8 cellular contexts compared by ENCODE assay signal in genomic region chr19:42401365-42402303, GRCh38. TPM values are rescaled to one million over a fixed set of nuclear protein-coding genes. Genes with fewer than 3 reads are reported as not detected.
DNase-seq lines count a peak whose midpoint lies in the region; ATAC-seq and TF ChIP-seq lines count a peak whose summit lies in the region.

No MANE protein-coding gene starts in this region.

- H3K4me1 Mint-ChIP-seq in stimulated activated naive CD8-positive, alpha-beta T cell treated with anti-CD3 and anti-CD28 coated beads, Interleukin-15, Interleukin-2, amounts not matched to agents 100 ng/mL and 50 ng/mL, for 24 hours (ENCODE audit: low read depth): peaks cover 36% of the 10 kb centered on the region

- H4K20me1 ChIP-seq in neural cell (ENCODE audit: insufficient read depth): no peaks in the 10 kb centered on the region

- H3K27ac Mint-ChIP-seq in stimulated activated naive CD8-positive, alpha-beta T cell treated with anti-CD3 and anti-CD28 coated beads, Interleukin-15, Interleukin-2, amounts not matched to agents 100 ng/mL and 50 ng/mL, for 24 hours: peak overlapping the region; percentile 26

- peaks cover 8% of the 10 kb centered on the region for H3K79me2 ChIP-seq in neural cell (replicated peaks; ENCODE audit: insufficient read depth, low read length)

- H3K9me3 ChIP-seq in HUES6 (ENCODE audit: control insufficient read depth, insufficient read depth, low read depth, low read length) (no peaks in the 10 kb centered on the region), neural cell (ENCODE audit: low read length) (no peaks in the 10 kb centered on the region)

- no peaks in the 10 kb centered on the region for H3K9me3 Mint-ChIP-seq in stimulated activated naive CD8-positive, alpha-beta T cell treated with anti-CD3 and anti-CD28 coated beads, Interleukin-15, Interleukin-2, amounts not matched to agents 100 ng/mL and 50 ng/mL, for 24 hours

- H3K4me2 ChIP-seq in neural cell (ENCODE audit: low read length): peak overlapping the region; percentile 78

- DNase-seq in COLO668 (lab: John Stamatoyannopoulos, UW; ENCODE audit: unreplicated experiment): peak; percentile 74
- DNase-seq in RPMI7951 (ENCODE audit: low read depth): peak; percentile 58
- DNase-seq in activated gamma-delta T cell (lab: John Stamatoyannopoulos, UW): peak; percentile 50
- peak; percentile 82 for DNase-seq in fibroblast of villous mesenchyme (ENCODE audit: low read depth)

- peak overlapping the region; percentile 51 for H2AFZ ChIP-seq in neural cell (ENCODE audit: low read depth, low read length)

- H3K27me3 Mint-ChIP-seq in stimulated activated naive CD8-positive, alpha-beta T cell treated with anti-CD3 and anti-CD28 coated beads, Interleukin-15, Interleukin-2, amounts not matched to agents 100 ng/mL and 50 ng/mL, for 24 hours: no peaks in the 10 kb centered on the region

- H3K27ac ChIP-seq in HUES6 (ENCODE audit: low read depth, low read length) (no peak overlapping the region), neural cell (ENCODE audit: low read length) (peak overlapping the region; percentile 55)

- H3K36me3 ChIP-seq in HUES6 (ENCODE audit: control insufficient read depth, insufficient read depth, low read length): no peaks in the 10 kb centered on the region
- H3K36me3 ChIP-seq in neural cell (ENCODE audit: insufficient read depth, low read length): no peaks in the 10 kb centered on the region

- TF ChIP-seq CTCF in fibroblast of villous mesenchyme (IDR thresholded peaks at IDR 0.05; ENCODE audit: insufficient read depth, low read depth, low read length) (peak; percentile 82), neural cell (IDR thresholded peaks at IDR 0.05; ENCODE audit: poor library complexity, severe bottlenecking) (peak; percentile 75)

- H3K27me3 ChIP-seq in HUES6 (ENCODE audit: control insufficient read depth, insufficient read depth, low read length) (peaks cover 30% of the 10 kb centered on the region), neural cell (ENCODE audit: insufficient read depth, low read depth, low read length) (no peaks in the 10 kb centered on the region)

- TF ChIP-seq RAD21 in neural cell (conservative IDR thresholded peaks at IDR 0.05): peak; percentile 60

- no peaks in the 10 kb centered on the region for H3K9me2 ChIP-seq in neural cell (ENCODE audit: insufficient read depth, low read length)

- H3K4me3 ChIP-seq in HUES6 (ENCODE audit: low read depth, low read length) (peak overlapping the region; percentile 79), fibroblast of villous mesenchyme (ENCODE audit: low read depth, low read length) (peak overlapping the region; percentile 65), neural cell (ENCODE audit: low read length) (peak overlapping the region; percentile 68)

- peaks cover 7% of the 10 kb centered on the region for H3K36me3 Mint-ChIP-seq in stimulated activated naive CD8-positive, alpha-beta T cell treated with anti-CD3 and anti-CD28 coated beads, Interleukin-15, Interleukin-2, amounts not matched to agents 100 ng/mL and 50 ng/mL, for 24 hours (ENCODE audit: low read depth)

- H3K4me3 Mint-ChIP-seq in stimulated activated naive CD8-positive, alpha-beta T cell treated with anti-CD3 and anti-CD28 coated beads, Interleukin-15, Interleukin-2, amounts not matched to agents 100 ng/mL and 50 ng/mL, for 24 hours: peak overlapping the region; percentile 76

- ATAC-seq in GM18520 (IDR thresholded peaks at IDR 0.05; ENCODE audit: unreplicated experiment): no peak

- no peak for TF ChIP-seq EP300 in neural cell (conservative IDR thresholded peaks at IDR 0.05; ENCODE audit: poor library complexity, severe bottlenecking)

- H3F3A ChIP-seq in neural cell (ENCODE audit: insufficient read depth, low read length, poor library complexity, severe bottlenecking): no peaks in the 10 kb centered on the region

- H3K9ac ChIP-seq in HUES6 (ENCODE audit: low read length) (peak overlapping the region; percentile 40), neural cell (ENCODE audit: low read length) (peak overlapping the region; percentile 71)

- H3K4me1 ChIP-seq in HUES6 (ENCODE audit: control insufficient read depth, insufficient read depth, low read length): peaks cover 16% of the 10 kb centered on the region

TF ChIP-seq in neural cell, 6 proteins besides CTCF, POLR2A, EP300 and RAD21:
- peak; percentile 23 for TF ChIP-seq TAF1 (IDR thresholded peaks at IDR 0.05; ENCODE audit: low read depth)
- TF ChIP-seq POLR2AphosphoS5 (IDR thresholded peaks at IDR 0.05): peak; percentile 69
- no peak for TF ChIP-seq EZH2 (IDR thresholded peaks at IDR 0.05; ENCODE audit: borderline replicate concordance, insufficient read depth, low read length, poor library complexity, severe bottlenecking)
- peak; percentile 71 for TF ChIP-seq SMC3 (conservative IDR thresholded peaks at IDR 0.05; ENCODE audit: poor library complexity)
- TF ChIP-seq MXI1 (conservative IDR thresholded peaks at IDR 0.05; ENCODE audit: poor library complexity, severe bottlenecking): peak; percentile 79
- TF ChIP-seq REST (IDR thresholded peaks at IDR 0.05; ENCODE audit: borderline replicate concordance): no peak

RNA-seq across cellular contexts. Expression of gene CNFN, which starts 11.5 kb away (rescaled TPM):
- 1.1 TPM in 1 of 2 replicates, not detected in the other for total RNA-seq in RPMI7951 (2014; rRNA removed; shearing (Covaris generic))
- 0.32 TPM in 1 of 2 replicates, not detected in the other for total RNA-seq in fibroblast of villous mesenchyme
- not detected in 2 replicates for polyA plus RNA-seq in neural cell
- polyA minus RNA-seq in neural cell: not detected in 2 replicates

RNA-seq across cellular contexts. Expression of gene LIPE, which starts 25.6 kb away (rescaled TPM):
- total RNA-seq in RPMI7951 (2014; rRNA removed; shearing (Covaris generic)): 10.1 and 13.2 TPM in 2 replicates
- total RNA-seq in fibroblast of villous mesenchyme: 2.3 and 3.0 TPM in 2 replicates
- polyA plus RNA-seq in neural cell: 19.1 and 24.7 TPM in 2 replicates
- 26.5 and 30.9 TPM in 2 replicates for polyA minus RNA-seq in neural cell

RNA-seq across cellular contexts. Expression of gene CXCL17, which starts 41.1 kb away (rescaled TPM):
- total RNA-seq in RPMI7951 (2014; rRNA removed; shearing (Covaris generic)): not detected in 2 replicates
- total RNA-seq in fibroblast of villous mesenchyme: not detected in 2 replicates
- polyA plus RNA-seq in neural cell: not detected in 2 replicates
- not detected in 2 replicates for polyA minus RNA-seq in neural cell
